Comparison of ENCODE assay signal across 10 cellular contexts in genomic region chr12:96402061-96402460, GRCh38. TPM values are rescaled to one million over a fixed set of nuclear protein-coding genes. Genes with fewer than 3 reads are reported as not detected.
A peak's percentile ranks its signal among the peaks of the same experiment; 100 is the strongest.
DNase-seq lines count a peak whose midpoint lies in the region; ATAC-seq, FAIRE-seq and TF ChIP-seq lines count a peak whose summit lies in the region.
"Had no signal": no experiment of that assay in that cellular context is flagged by ENCODE, and none has a peak within 500 bp of the region (broad histone marks: within the 10 kb centered on the region; RNA-seq: fewer than 3 reads in every experiment).

No MANE protein-coding gene starts in this region.

- H3K4me3 Mint-ChIP-seq in T-cell, result peak overlapping the region in 2 of 3 donors; percentile 89 to 95

- intact Hi-C loops in uterus (cut with DNase I; ENCODE audit: low total_unique reads), result loop anchor here (10.0 kb wide), 1 partner anchor 83 kb away; the partner anchor contains the start of gene CFAP54

- no peak for TF ChIP-seq POLR2A in uterus (IDR thresholded peaks at IDR 0.05)

- POLR2A ChIA-PET in T-cell (lab: Charles Lee), result interaction anchor here in 1 of 2 donors (4.4 kb wide), 1 partner anchor 44 kb away, joined by 53 read pairs; no protein-coding TSS in a partner anchor

- TF ChIP-seq CTCF in uterus (IDR thresholded peaks at IDR 0.05), result no peak

- no peaks in the 10 kb centered on the region for H3K36me3 Mint-ChIP-seq in T-cell

- H3K9me3 Mint-ChIP-seq in T-cell, result no peaks in the 10 kb centered on the region

- peak overlapping the region; percentile 90 to 93 for H3K27ac Mint-ChIP-seq in T-cell
- H3K27ac Mint-ChIP-seq: progenitor cell of endocrine pancreas had no signal

- CTCF ChIA-PET in T-cell (lab: Charles Lee), result interaction anchor here (0.6 to 4.2 kb wide), 9 partner anchors 32 to 160 kb away, joined by 3 to 49 read pairs (median 5); partner anchors contain the start of gene CFAP54 (in 1 of the 2)

- H3K27me3 ChIP-seq in iPS-18a (ENCODE audit: control insufficient read depth, insufficient read depth, low read length) (peaks cover 7% of the 10 kb centered on the region), uterus (no peaks in the 10 kb centered on the region)

- no peak for FAIRE-seq in urothelium cell line (lab: Jason Lieb, UNC)

- H3K27ac ChIP-seq in iPS-18a (ENCODE audit: low read length), result no peak overlapping the region
- peak overlapping the region; percentile 98 to 99 for H3K27ac ChIP-seq in uterus

- peaks cover 25 to 35% (median 32%) of the 10 kb centered on the region in 3 donors for H3K4me1 Mint-ChIP-seq in T-cell

- H3K36me3 ChIP-seq in iPS-18a (ENCODE audit: control insufficient read depth, low read depth, low read length), result no peaks in the 10 kb centered on the region
- no peaks in the 10 kb centered on the region for H3K36me3 ChIP-seq in uterus

- no peaks in the 10 kb centered on the region for H3K9me3 ChIP-seq in iPS-18a (ENCODE audit: control insufficient read depth, low read depth, low read length)
- no peaks in the 10 kb centered on the region for H3K9me3 ChIP-seq in uterus

- H3K4me1 ChIP-seq in iPS-18a (ENCODE audit: control insufficient read depth, low read depth, low read length) (peaks cover 37% of the 10 kb centered on the region), uterus (no peaks in the 10 kb centered on the region)

- H3K27me3 Mint-ChIP-seq in T-cell, result no peaks in the 10 kb centered on the region
- H3K27me3 Mint-ChIP-seq: progenitor cell of endocrine pancreas had no signal

- no peak overlapping the region for H3K9ac ChIP-seq in iPS-18a (ENCODE audit: low read length)

- peak; percentile 26 for DNase-seq in stimulated activated naive CD4-positive, alpha-beta T cell treated with Interleukin-2 at 50 U/mL for 16 hours (lab: John Stamatoyannopoulos, UW)
- DNase-seq in stimulated activated naive CD4-positive, alpha-beta T cell (lab: John Stamatoyannopoulos, UW), result no peak
- DNase-seq in T-cell, result peak in 3 of 34 experiments; percentile 7 to 26 (median 11)
- no peak for DNase-seq in uterus
- no peak for DNase-seq in urothelium cell line (ENCODE audit: low spot score)
- DNase-seq: cortex of kidney had no signal

- H3K4me3 ChIP-seq in iPS-18a (ENCODE audit: low read length), result peak overlapping the region; percentile 73
- no peak overlapping the region for H3K4me3 ChIP-seq in uterus

- ATAC-seq in T-cell (replicated peaks in 1 of 4) (no peak), HG03439 (IDR thresholded peaks at IDR 0.05; ENCODE audit: unreplicated experiment) (no peak), GM21825 (IDR thresholded peaks at IDR 0.05; ENCODE audit: unreplicated experiment) (no peak)

RNA-seq across cellular contexts. Expression of gene CDK17, which starts 1.8 kb away (rescaled TPM):
- total RNA-seq in T-cell, result 100 to 1,000 TPM in 1 of 5 donors, 10 to 100 TPM in 4; 56.4 to 114 (median 72.2) TPM
- 100 to 1,000 TPM in 2 of 4 donors, 10 to 100 TPM in 2; 93.5 to 105 (median 102) TPM for total RNA-seq in uterus
